In the genomic region with DNA sequence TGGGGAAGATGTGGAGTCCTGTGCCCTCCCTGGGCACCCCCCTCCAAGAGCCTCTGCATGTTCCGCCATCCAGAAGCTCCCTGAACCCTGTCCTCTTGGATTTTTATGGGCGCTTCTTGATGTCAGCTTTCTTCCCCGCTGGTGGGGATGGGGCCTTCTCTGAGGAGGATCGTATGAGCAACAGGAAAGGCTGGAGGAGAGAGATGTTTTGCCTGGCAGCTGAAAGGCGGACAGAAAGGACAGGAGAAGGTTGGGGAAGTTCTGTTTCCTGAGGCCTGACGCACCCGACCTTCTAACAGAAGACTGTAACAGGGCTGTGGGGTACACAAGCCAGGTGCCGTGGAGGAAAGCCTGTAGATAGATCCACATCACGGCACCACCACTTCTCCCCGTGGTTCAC, we compare ENCODE assay signal across 15 cellular contexts.
A peak's percentile ranks its signal among the peaks of the same experiment; 100 is the strongest.
DNase-seq lines count a peak whose midpoint lies in the region; ATAC-seq and TF ChIP-seq lines count a peak whose summit lies in the region.
"Had no signal": no experiment of that assay in that cellular context is flagged by ENCODE, and none has a peak within 500 bp of the region (broad histone marks: within the 10 kb centered on the region; RNA-seq: fewer than 3 reads in every experiment).

No MANE protein-coding gene starts in this region.

- H3K36me3 ChIP-seq in right atrium auricular region, result no peaks in the 10 kb centered on the region
- no peaks in the 10 kb centered on the region for H3K36me3 ChIP-seq in heart left ventricle
- H3K36me3 ChIP-seq in brain microvascular endothelial cell (replicated peaks), result no peaks in the 10 kb centered on the region

- 86 to 93% (median 88%) methylated on average over 8 to 10 of the region's 10 CpGs for WGBS in heart left ventricle, 4 donors

- H3K27me3 ChIP-seq in right atrium auricular region (no peaks in the 10 kb centered on the region), heart left ventricle (no peaks in the 10 kb centered on the region), brain microvascular endothelial cell (replicated peaks) (no peaks in the 10 kb centered on the region)

- H3K4me1 ChIP-seq in right atrium auricular region, result peaks cover 0 to 45% of the 10 kb centered on the region in 2 donors
- peaks cover 0 to 51% (median 32%) of the 10 kb centered on the region in 12 donors for H3K4me1 ChIP-seq in heart left ventricle

- ATAC-seq in heart left ventricle, result no peak
- ATAC-seq in activated T-helper 17 cell treated with anti-CD3 and anti-CD28 coated beads, Interleukin-2, amount 50 U/mL, for 72 hours (replicated peaks), result no peak
- ATAC-seq: K562, PC-3 had no signal

- TF ChIP-seq POLR2A in heart left ventricle (IDR thresholded peaks at IDR 0.05), result no peak

- H3K27ac Mint-ChIP-seq in activated T-helper 17 cell treated with anti-CD3 and anti-CD28 coated beads, Interleukin-2, amount 50 U/mL, for 72 hours, result peak overlapping the region; percentile 46
- H3K27ac Mint-ChIP-seq: HFFc6 had no signal

- no peak overlapping the region for H3K27ac ChIP-seq in right atrium auricular region
- peak overlapping the region in 1 of 12 donors; percentile 51 for H3K27ac ChIP-seq in heart left ventricle
- no peak overlapping the region for H3K27ac ChIP-seq in brain microvascular endothelial cell

- TF ChIP-seq CTCF in right atrium auricular region (IDR thresholded peaks at IDR 0.05) (no peak), heart left ventricle (IDR thresholded peaks at IDR 0.05) (no peak), brain microvascular endothelial cell (IDR thresholded peaks at IDR 0.05; ENCODE audit: low read depth, low read length, missing control alignments) (no peak)

- intact Hi-C loops in heart left ventricle (cut with DNase I), result loop anchor here in 1 of 10 donors (10.0 kb wide), 3 partner anchors 157 to 243 kb away; partner anchors contain the start of gene LDLRAD4

- no peaks in the 10 kb centered on the region for H3K9me3 ChIP-seq in right atrium auricular region
- peaks cover 0 to 7% (median 0%) of the 10 kb centered on the region in 12 donors for H3K9me3 ChIP-seq in heart left ventricle

- H3K4me1 Mint-ChIP-seq in activated T-helper 17 cell treated with anti-CD3 and anti-CD28 coated beads, Interleukin-2, amount 50 U/mL, for 72 hours, result peaks cover 29% of the 10 kb centered on the region

- H3K4me3 Mint-ChIP-seq in activated T-helper 17 cell treated with anti-CD3 and anti-CD28 coated beads, Interleukin-2, amount 50 U/mL, for 72 hours, result no peak overlapping the region
- H3K4me3 Mint-ChIP-seq: HFFc6 had no signal

- H3K4me3 ChIP-seq in right atrium auricular region, result no peak overlapping the region
- H3K4me3 ChIP-seq in heart left ventricle, result no peak overlapping the region
- no peak overlapping the region for H3K4me3 ChIP-seq in brain microvascular endothelial cell (ENCODE audit: low read depth, low read length)
- H3K4me3 ChIP-seq: K562 had no signal

- H3K27me3 Mint-ChIP-seq in activated T-helper 17 cell treated with anti-CD3 and anti-CD28 coated beads, Interleukin-2, amount 50 U/mL, for 72 hours, result no peaks in the 10 kb centered on the region

- DNase-seq in right atrium auricular region (ENCODE audit: low spot score) (peak; percentile 52), heart left ventricle (no peak), islet precursor cell (peak; percentile 37), brain microvascular endothelial cell (no peak), Ammon's horn (ENCODE audit: low spot score) (no peak), NCI-H82 treated with DMSO at 0.1 percent for 48 hours (lab: John Stamatoyannopoulos, UW; ENCODE audit: unreplicated experiment) (no peak)
- DNase-seq: AML-193, DMS 273 treated with DMSO at 0.1 percent for 48 hours, GOT3, HFFc6, NCI-H1092 treated with DMSO at 0.1 percent for 48 hours, NCI-H1694, PC-3 had no signal

- H3K9me3 Mint-ChIP-seq in activated T-helper 17 cell treated with anti-CD3 and anti-CD28 coated beads, Interleukin-2, amount 50 U/mL, for 72 hours, result no peaks in the 10 kb centered on the region

- in situ Hi-C loops in brain microvascular endothelial cell (cut with HindIII; ENCODE audit: low pct_ligation_motif_present, low sequenced_read_pairs), result no loop called here

- peaks cover 14% of the 10 kb centered on the region for H3K36me3 Mint-ChIP-seq in activated T-helper 17 cell treated with anti-CD3 and anti-CD28 coated beads, Interleukin-2, amount 50 U/mL, for 72 hours (ENCODE audit: low read depth)

Comparison
In these comparisons a context has a peak if more than half of its experiments do, and no peak if none do; other contexts are left out.
1. DNase-seq: peak in right atrium auricular region (single experiment) and islet precursor cell (single experiment); none in heart left ventricle (0 of 5), brain microvascular endothelial cell (single experiment), Ammon's horn (single experiment) and NCI-H82 treated with DMSO at 0.1 percent for 48 hours (single experiment).